In the genomic region with DNA sequence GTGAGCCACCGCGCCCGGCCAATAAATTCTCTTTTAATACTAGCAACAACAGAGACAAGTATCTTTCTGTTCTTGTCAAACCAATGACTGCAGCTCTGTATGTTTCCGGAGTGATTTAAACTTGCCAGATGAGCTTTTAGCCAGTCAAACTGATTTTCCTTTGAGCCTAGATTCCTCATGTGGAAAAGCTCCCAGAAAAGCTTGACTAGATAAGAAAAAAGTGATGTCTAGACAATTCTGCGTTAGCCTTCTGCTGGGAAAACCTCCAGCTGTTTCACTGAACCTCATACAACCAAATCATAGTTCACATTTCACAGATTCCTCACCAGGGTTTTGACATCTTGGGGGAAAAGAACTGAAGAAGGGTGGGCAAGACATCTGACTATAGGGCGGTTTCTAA, we compare ENCODE assay signal across 1 cellular context.
TF ChIP-seq lines count a peak whose summit lies in the region.

No MANE protein-coding gene starts in this region.

TF ChIP-seq in WTC11, 78 proteins besides CTCF, POLR2A, EP300 and RAD21 (continued from another document):
- TF ChIP-seq, protein P1, sequence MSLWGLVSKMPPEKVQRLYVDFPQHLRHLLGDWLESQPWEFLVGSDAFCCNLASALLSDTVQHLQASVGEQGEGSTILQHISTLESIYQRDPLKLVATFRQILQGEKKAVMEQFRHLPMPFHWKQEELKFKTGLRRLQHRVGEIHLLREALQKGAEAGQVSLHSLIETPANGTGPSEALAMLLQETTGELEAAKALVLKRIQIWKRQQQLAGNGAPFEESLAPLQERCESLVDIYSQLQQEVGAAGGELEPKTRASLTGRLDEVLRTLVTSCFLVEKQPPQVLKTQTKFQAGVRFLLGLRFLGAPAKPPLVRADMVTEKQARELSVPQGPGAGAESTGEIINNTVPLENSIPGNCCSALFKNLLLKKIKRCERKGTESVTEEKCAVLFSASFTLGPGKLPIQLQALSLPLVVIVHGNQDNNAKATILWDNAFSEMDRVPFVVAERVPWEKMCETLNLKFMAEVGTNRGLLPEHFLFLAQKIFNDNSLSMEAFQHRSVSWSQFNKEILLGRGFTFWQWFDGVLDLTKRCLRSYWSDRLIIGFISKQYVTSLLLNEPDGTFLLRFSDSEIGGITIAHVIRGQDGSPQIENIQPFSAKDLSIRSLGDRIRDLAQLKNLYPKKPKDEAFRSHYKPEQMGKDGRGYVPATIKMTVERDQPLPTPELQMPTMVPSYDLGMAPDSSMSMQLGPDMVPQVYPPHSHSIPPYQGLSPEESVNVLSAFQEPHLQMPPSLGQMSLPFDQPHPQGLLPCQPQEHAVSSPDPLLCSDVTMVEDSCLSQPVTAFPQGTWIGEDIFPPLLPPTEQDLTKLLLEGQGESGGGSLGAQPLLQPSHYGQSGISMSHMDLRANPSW (CRISPR knock-in tag; conservative IDR thresholded peaks at IDR 0.05; ENCODE audit: low read depth), result no peak
- no peak for TF ChIP-seq ESRRA (CRISPR knock-in tag; IDR thresholded peaks at IDR 0.05; ENCODE audit: borderline replicate concordance)
